ENCODE assay signal across 12 cellular contexts in the genomic region with DNA sequence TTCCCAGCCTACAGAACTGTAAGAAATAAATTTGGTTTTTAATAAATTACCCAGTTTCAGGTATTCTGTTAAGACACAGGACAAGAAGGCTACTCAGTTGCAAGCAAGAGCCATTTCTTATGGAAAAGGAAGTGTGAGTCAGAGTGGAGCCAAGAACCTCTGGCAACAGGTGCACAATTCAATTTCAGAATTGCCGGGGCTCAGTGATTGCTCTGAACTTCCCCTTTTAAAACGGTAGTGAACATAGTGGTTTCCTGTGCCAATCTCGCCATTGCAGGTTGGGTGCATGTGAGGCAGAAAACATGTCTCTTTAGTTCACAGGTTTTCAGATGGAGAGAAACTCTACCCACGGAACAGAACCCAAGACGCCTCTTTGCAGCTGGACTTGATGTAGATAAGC. TPM values are rescaled to one million over a fixed set of nuclear protein-coding genes. Genes with fewer than 3 reads are reported as not detected.
DNase-seq lines count a peak whose midpoint lies in the region; ATAC-seq and TF ChIP-seq lines count a peak whose summit lies in the region.
"Had no signal": no experiment of that assay in that cellular context is flagged by ENCODE, and none has a peak within 500 bp of the region (broad histone marks: within the 10 kb centered on the region; RNA-seq: fewer than 3 reads in every experiment).

No MANE protein-coding gene starts in this region.

- H3K36me3 Mint-ChIP-seq in glutamatergic neuron (ENCODE audit: unreplicated experiment), result no peaks in the 10 kb centered on the region

- no peaks in the 10 kb centered on the region for H3K27me3 ChIP-seq in left ventricle myocardium inferior (ENCODE audit: low read depth)
- H3K27me3 ChIP-seq: right atrium auricular region, suprapubic skin had no signal

- no peaks in the 10 kb centered on the region for H3K27me3 Mint-ChIP-seq in glutamatergic neuron (ENCODE audit: unreplicated experiment)

- H3K4me1 Mint-ChIP-seq in glutamatergic neuron (ENCODE audit: low read depth, unreplicated experiment), result no peaks in the 10 kb centered on the region

- no peaks in the 10 kb centered on the region for H3K36me3 ChIP-seq in left ventricle myocardium inferior
- H3K36me3 ChIP-seq: right atrium auricular region, suprapubic skin had no signal

- H3K4me3 ChIP-seq in left ventricle myocardium inferior, result no peak overlapping the region
- H3K4me3 ChIP-seq: right atrium auricular region, suprapubic skin had no signal

- peaks cover 24% of the 10 kb centered on the region for H3K4me1 ChIP-seq in left ventricle myocardium inferior

- peaks cover 2% of the 10 kb centered on the region for H3K9me3 Mint-ChIP-seq in glutamatergic neuron (ENCODE audit: unreplicated experiment)

- peak overlapping the region; percentile 73 for H3K27ac ChIP-seq in left ventricle myocardium inferior (replicated peaks)
- H3K27ac ChIP-seq: suprapubic skin, VCaP had no signal

- H3K9me3 ChIP-seq in left ventricle myocardium inferior (replicated peaks), result no peaks in the 10 kb centered on the region
- H3K9me3 ChIP-seq: right atrium auricular region, suprapubic skin had no signal

- H3K4me3 Mint-ChIP-seq in glutamatergic neuron (ENCODE audit: unreplicated experiment), result no peak overlapping the region

- ATAC-seq in left ventricle myocardium superior (no peak), HG03103 (IDR thresholded peaks at IDR 0.05; ENCODE audit: low read depth, unreplicated experiment) (peak; percentile 64)

- H3K27ac Mint-ChIP-seq in glutamatergic neuron (ENCODE audit: unreplicated experiment), result no peak overlapping the region

- TF ChIP-seq POLR2A in Raji (IDR thresholded peaks at IDR 0.05; ENCODE audit: insufficient read depth, low read depth, low read length), result peak; percentile 35; the same call in 1 of the 2 replicates

- intact Hi-C loops in left ventricle myocardium inferior (cut with micrococcal nuclease), result no loop called here
- intact Hi-C loops in left ventricle myocardium superior (cut with micrococcal nuclease), result loop anchor here (10.0 kb wide), 1 partner anchor 57 kb away; the partner anchor contains the start of gene TP53TG5

- no peak for DNase-seq in left ventricle myocardium inferior
- no peak for DNase-seq in left ventricle myocardium superior
- DNase-seq in NCI-H1092 treated with DMSO at 0.1 percent for 48 hours (lab: John Stamatoyannopoulos, UW), result no peak
- DNase-seq in hypothalamus (lab: John Stamatoyannopoulos, UW), result no peak
- no peak for DNase-seq in glutamatergic neuron
- DNase-seq in SW480 (ENCODE audit: low spot score), result no peak
- DNase-seq: NCI-H1694 treated with DMSO at 0.1 percent for 48 hours had no signal

- TF ChIP-seq CTCF in left ventricle myocardium inferior (IDR thresholded peaks at IDR 0.05; ENCODE audit: borderline replicate concordance) (no peak), glutamatergic neuron (IDR thresholded peaks at IDR 0.05; ENCODE audit: partially characterized antibody, unreplicated experiment) (no peak)

RNA-seq across cellular contexts. Expression of gene PIGT, which starts 16.4 kb away (rescaled TPM):
- total RNA-seq in left ventricle myocardium inferior, result 126 TPM
- 115 TPM for total RNA-seq in left ventricle myocardium superior
- 55.5 TPM for total RNA-seq in glutamatergic neuron (ENCODE audit: unreplicated experiment)

RNA-seq across cellular contexts. Expression of gene DBNDD2, which starts 24.2 kb away (rescaled TPM):
- total RNA-seq in left ventricle myocardium inferior (362 TPM), left ventricle myocardium superior (339 TPM), glutamatergic neuron (ENCODE audit: unreplicated experiment) (4.1 TPM)

RNA-seq across cellular contexts. Expression of gene WFDC2, which starts 37.3 kb away (rescaled TPM):
- total RNA-seq in left ventricle myocardium inferior (not detected), left ventricle myocardium superior (1.4 TPM), glutamatergic neuron (ENCODE audit: unreplicated experiment) (4.8 TPM)

RNA-seq across cellular contexts. Expression of gene TP53TG5, which starts 54.2 kb away (rescaled TPM):
- total RNA-seq in left ventricle myocardium inferior (0.80 TPM), left ventricle myocardium superior (2.1 TPM), glutamatergic neuron (ENCODE audit: unreplicated experiment) (not detected)
- total RNA-seq: right atrium auricular region had no signal

Comparison
In these comparisons a context has a peak if more than half of its experiments do, and no peak if none do; other contexts are left out.
1. RNA of gene DBNDD2, which starts 24.2 kb away (total RNA-seq): 362 TPM in left ventricle myocardium inferior (single experiment) and 339 TPM in left ventricle myocardium superior (single experiment); 4.1 TPM in glutamatergic neuron (single experiment); every median in the first group is over 10 times any median in the second.